14 cellular contexts compared by ENCODE assay signal in genomic region chr5:171493646-171494393, GRCh38.
DNase-seq lines count a peak whose midpoint lies in the region; ATAC-seq and TF ChIP-seq lines count a peak whose summit lies in the region.
"Had no signal": no experiment of that assay in that cellular context is flagged by ENCODE, and none has a peak within 500 bp of the region (broad histone marks: within the 10 kb centered on the region; RNA-seq: fewer than 3 reads in every experiment).

No MANE protein-coding gene starts in this region.

- H3K27me3 ChIP-seq in PC-3 (ENCODE audit: low read length) (peaks cover 11% of the 10 kb centered on the region), gastrocnemius medialis (no peaks in the 10 kb centered on the region)

- peak overlapping the region; percentile 81 for H2AFZ ChIP-seq in PC-3 (ENCODE audit: low read length)

- H3K4me3 ChIP-seq in PC-3 (ENCODE audit: low read length), result peak overlapping the region; percentile 36; the same call in 1 of the 2 replicates
- no peak overlapping the region for H3K4me3 ChIP-seq in fibroblast of villous mesenchyme (ENCODE audit: low read depth, low read length)
- H3K4me3 ChIP-seq in gastrocnemius medialis, result no peak overlapping the region

- no peak overlapping the region for H3K9ac ChIP-seq in PC-3 (ENCODE audit: low read length)

- H3K4me2 ChIP-seq in PC-3 (ENCODE audit: low read length), result peak overlapping the region; percentile 67

- ATAC-seq in PC-3, result no peak
- ATAC-seq in gastrocnemius medialis, result no peak
- no peak for ATAC-seq in HG03175 (IDR thresholded peaks at IDR 0.05; ENCODE audit: unreplicated experiment)
- no peak for ATAC-seq in GM21381 (IDR thresholded peaks at IDR 0.05; ENCODE audit: unreplicated experiment)

- no peaks in the 10 kb centered on the region for H3F3A ChIP-seq in PC-3 (ENCODE audit: low read length, unreplicated experiment)

- no peaks in the 10 kb centered on the region for H3K9me2 ChIP-seq in PC-3 (replicated peaks; ENCODE audit: low read length)

- in situ Hi-C loops in G401 (cut with HindIII; ENCODE audit: low sequenced_read_pairs) (no loop called here), gastrocnemius medialis (cut with MboI; ENCODE audit: low sequenced_read_pairs in 4 of 4) (no loop called here)

- BruUV-seq in PC-3 (replicated peaks; lab: Mats Ljungman, UMichigan), result no TSS peak

- TF ChIP-seq CTCF in PC-3 (conservative IDR thresholded peaks at IDR 0.05; ENCODE audit: low read depth, low read length) (no peak), fibroblast of villous mesenchyme (IDR thresholded peaks at IDR 0.05; ENCODE audit: insufficient read depth, low read depth, low read length) (no peak), gastrocnemius medialis (IDR thresholded peaks at IDR 0.05 in 4 of 5, conservative IDR thresholded peaks at IDR 0.05 in 1 of 5) (no peak)

- intact Hi-C loops in PC-3 (cut with micrococcal nuclease), result loop anchor here (2.0 kb wide), 1 partner anchor 27 kb away; no protein-coding TSS in a partner anchor
- intact Hi-C loops in gastrocnemius medialis (cut with DNase I; ENCODE audit: low total_unique reads), result no loop called here

- H3K79me2 ChIP-seq in PC-3 (ENCODE audit: low read length), result no peaks in the 10 kb centered on the region

- no peak for TF ChIP-seq POLR2A in gastrocnemius medialis (IDR thresholded peaks at IDR 0.05)

- H3K4me1 ChIP-seq in PC-3 (ENCODE audit: insufficient read depth, low read length) (peaks cover 21% of the 10 kb centered on the region), gastrocnemius medialis (peaks cover 28% of the 10 kb centered on the region in 2 donors)

- POLR2A ChIA-PET in PC-3 (lab: Charles Lee; ENCODE audit: unreplicated experiment), result interaction anchor here (0.7 kb wide), 1 partner anchor 15 kb away, joined by 5 read pairs; no protein-coding TSS in a partner anchor

- DNase-seq in G401 (ENCODE audit: low spot score) (peak; percentile 13), PC-3 (no peak), fibroblast of villous mesenchyme (ENCODE audit: low read depth) (peak; percentile 2), gastrocnemius medialis (no peak), NCI-H774 (lab: John Stamatoyannopoulos, UW) (no peak), SHP77 treated with DMSO at 0.1 percent for 48 hours (lab: John Stamatoyannopoulos, UW) (no peak)
- DNase-seq: activated CD4-positive, alpha-beta T cell treated with anti-CD3 and anti-CD28 coated beads for 48 hours; activated effector memory CD4-positive, alpha-beta T cell treated with anti-CD3 and anti-CD28 coated beads, Interleukin-2, amount 50 U/mL, for 16 hours; cortex of kidney; foreskin keratinocyte; NCI-H2227 treated with DMSO at 0.1 percent for 48 hours; SIG-M5 had no signal

- peak overlapping the region; percentile 82 for H3K27ac ChIP-seq in PC-3 (ENCODE audit: low read length)
- H3K27ac ChIP-seq in gastrocnemius medialis, result peak overlapping the region; percentile 68 to 79 (median 77)
- H3K27ac ChIP-seq: foreskin keratinocyte had no signal

- H3K36me3 ChIP-seq in PC-3 (ENCODE audit: low read depth, low read length) (no peaks in the 10 kb centered on the region), gastrocnemius medialis (no peaks in the 10 kb centered on the region)

- H4K20me1 ChIP-seq in PC-3 (ENCODE audit: low read length), result no peaks in the 10 kb centered on the region

- CTCF ChIA-PET in PC-3 (lab: Charles Lee), result interaction anchor here (0.6 kb wide), 1 partner anchor 27 kb away, joined by 3 read pairs; no protein-coding TSS in a partner anchor

- no peaks in the 10 kb centered on the region for H3K9me3 ChIP-seq in PC-3 (ENCODE audit: low read length)
- H3K9me3 ChIP-seq in gastrocnemius medialis, result no peaks in the 10 kb centered on the region

Comparison
In these comparisons a context has a peak if more than half of its experiments do, and no peak if none do; other contexts are left out.
1. DNase-seq: peak in G401 (single experiment) and fibroblast of villous mesenchyme (single experiment); none in PC-3 (single experiment), gastrocnemius medialis (0 of 2), NCI-H774 (single experiment) and SHP77 treated with DMSO at 0.1 percent for 48 hours (single experiment).